ENCODE assay signal across 1 cellular context in the genomic region with DNA sequence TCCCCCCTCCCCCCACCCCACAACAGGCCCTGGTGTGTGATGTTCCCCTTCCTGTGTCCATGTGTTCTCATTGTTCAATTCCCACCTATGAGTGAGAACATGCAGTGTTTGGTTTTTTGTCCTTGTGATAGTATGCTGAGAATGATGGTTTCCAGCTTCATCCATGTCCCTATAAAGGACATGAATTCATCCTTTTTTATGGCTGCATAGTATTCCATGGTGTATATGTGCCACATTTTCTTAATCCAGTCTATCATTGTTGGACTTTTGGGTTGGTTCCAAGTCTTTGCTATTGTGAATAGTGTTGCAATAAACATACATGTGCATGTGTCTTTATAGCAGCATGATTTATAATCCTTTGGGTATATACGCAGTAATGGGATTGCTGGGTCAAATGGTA.
TF ChIP-seq lines count a peak whose summit lies in the region.
"Not testable (repeated sequence)": the region's sequence is repeated elsewhere in the genome, so short reads cannot be mapped to it uniquely, and the experiment has no call there.

No MANE protein-coding gene starts in this region.

- H3K4me3 ChIP-seq in HEK293 (ENCODE audit: low read depth, low read length), result not testable (repeated sequence)

- CTCF ChIA-PET in HEK293 (lab: Yijun Ruan, JAX), result not testable (repeated sequence)

- H3K27ac ChIP-seq in HEK293 (ENCODE audit: extremely low read depth, low read depth, low read length), result not testable (repeated sequence)

- not testable (repeated sequence) for H3K9me3 ChIP-seq in HEK293 (ENCODE audit: control insufficient read depth, insufficient read depth, low read depth, low read length)

- H3K4me1 ChIP-seq in HEK293 (ENCODE audit: control insufficient read depth, insufficient read depth, low read length), result not testable (repeated sequence)

- TF ChIP-seq CTCF in HEK293 (tag by site-specific recombination; IDR thresholded peaks at IDR 0.05), result not testable (repeated sequence)

- POLR2A ChIA-PET in HEK293 (lab: Yijun Ruan, JAX), result not testable (repeated sequence)

- H3K36me3 ChIP-seq in HEK293 (ENCODE audit: control insufficient read depth in 2 of 2, insufficient read depth in 1 of 2, low read length in 2 of 2), result not testable (repeated sequence)

TF ChIP-seq in HEK293, 187 proteins besides CTCF, POLR2A, EP300 and RAD21:
- peak; percentile 92 for TF ChIP-seq ZNF146 (tag by site-specific recombination; IDR thresholded peaks at IDR 0.05)
TF ChIP-seq in HEK293: peak in this region for 1; not testable (repeated sequence) for 186.
